In the genomic region with DNA sequence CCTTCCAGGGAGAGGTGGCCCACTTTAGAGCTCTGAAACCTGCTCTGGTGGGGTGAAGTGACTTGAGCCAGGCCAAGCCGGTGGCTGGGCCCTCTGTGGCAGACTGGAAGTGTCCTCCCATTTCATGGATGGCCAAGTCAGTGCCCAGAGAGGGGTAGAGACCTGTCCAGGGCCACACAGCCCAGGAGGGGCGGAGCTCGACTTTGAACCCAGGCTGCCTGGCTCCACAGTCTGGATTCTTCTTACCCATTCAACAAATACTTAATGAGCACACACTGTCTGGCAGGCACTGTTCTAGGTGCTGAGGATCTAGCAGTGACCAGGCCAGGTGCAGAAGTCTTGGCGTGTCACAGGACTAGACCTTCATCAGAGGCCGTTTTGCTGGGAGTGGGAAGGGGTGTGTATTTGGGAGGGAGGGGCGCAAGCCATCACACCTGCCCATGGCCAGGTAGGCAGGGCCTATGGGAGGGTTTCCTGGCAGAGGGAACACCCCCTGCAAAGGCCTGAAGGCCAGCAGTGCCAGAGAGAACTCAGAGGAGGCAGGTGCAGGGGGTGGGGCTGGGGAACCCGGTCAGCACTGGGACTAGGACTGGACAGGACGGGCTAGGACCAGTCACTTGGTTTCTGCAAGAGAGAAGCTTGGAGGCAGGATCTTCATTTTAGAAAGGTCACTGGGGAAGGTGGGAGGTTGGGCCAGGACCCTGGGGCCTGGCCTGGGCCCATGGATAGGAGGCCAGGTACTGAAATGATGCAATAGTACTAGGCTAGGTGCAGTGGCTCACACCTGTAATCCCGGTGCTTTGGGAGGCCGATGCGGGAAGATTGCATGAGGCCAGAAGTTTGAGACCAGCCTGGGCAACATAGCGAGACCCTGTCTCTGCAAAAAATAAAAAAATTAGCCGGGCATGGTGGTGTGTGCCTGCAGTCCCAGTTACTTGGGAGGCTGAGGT, we compare ENCODE assay signal across 10 cellular contexts. TPM values are rescaled to one million over a fixed set of nuclear protein-coding genes. Genes with fewer than 3 reads are reported as not detected.
DNase-seq lines count a peak whose midpoint lies in the region; ATAC-seq lines count a peak whose summit lies in the region.
"Had no signal": no experiment of that assay in that cellular context is flagged by ENCODE, and none has a peak within 500 bp of the region (broad histone marks: within the 10 kb centered on the region; RNA-seq: fewer than 3 reads in every experiment).

No MANE protein-coding gene starts in this region.

- DNase-seq in AG20443 (ENCODE audit: low spot score) (peak; percentile 8), NCI-H2196 (lab: John Stamatoyannopoulos, UW; ENCODE audit: unreplicated experiment) (peak; percentile 62), neuronal stem cell (ENCODE audit: low spot score) (no peak), hippocampal formation (lab: John Stamatoyannopoulos, UW) (no peak), ACHN (no peak)
- DNase-seq: NCI-H524 treated with DMSO at 0.1 percent for 48 hours, occipital lobe had no signal

- H2BK5ac ChIP-seq in neuronal stem cell (ENCODE audit: low read length) = peak overlapping the region; percentile 2

- H3K27me3 ChIP-seq in duodenal mucosa (ENCODE audit: control insufficient read depth in 1 of 2, insufficient read depth in 2 of 2, low read length in 2 of 2) (no peaks in the 10 kb centered on the region), neuronal stem cell (ENCODE audit: control insufficient read depth in 3 of 3, insufficient read depth in 3 of 3, low read depth in 1 of 3, low read length in 3 of 3) (no peaks in the 10 kb centered on the region)

- H3K36me3 ChIP-seq in duodenal mucosa (ENCODE audit: control insufficient read depth in 1 of 2, insufficient read depth in 2 of 2, low read length in 2 of 2) (no peaks in the 10 kb centered on the region), neuronal stem cell (replicated peaks in 1 of 2; ENCODE audit: control insufficient read depth in 2 of 2, insufficient read depth in 2 of 2, low read length in 2 of 2) (no peaks in the 10 kb centered on the region)

- H3K18ac ChIP-seq in neuronal stem cell (ENCODE audit: low read length) = no peak overlapping the region

- WGBS in neuronal stem cell (ENCODE audit: extremely low coverage in 2 of 2, insufficient read length in 2 of 2, insufficient replicate concordance in 1 of 2), 2 donors = no CpG with 5 or more reads among the region's 13 CpGs

- no peak overlapping the region for H3K4me2 ChIP-seq in neuronal stem cell (ENCODE audit: insufficient read depth, low read length, poor library complexity, severe bottlenecking)

- no peak overlapping the region for H4K8ac ChIP-seq in neuronal stem cell (ENCODE audit: low read depth, low read length)

- H3K4me1 ChIP-seq in duodenal mucosa (ENCODE audit: control insufficient read depth in 1 of 2, insufficient read depth in 2 of 2, low read length in 2 of 2) (peaks cover 79% of the 10 kb centered on the region in 2 donors), neuronal stem cell (ENCODE audit: control insufficient read depth in 2 of 2, insufficient read depth in 1 of 2, low read depth in 1 of 2, low read length in 2 of 2) (no peaks in the 10 kb centered on the region)

- H3K27ac ChIP-seq in duodenal mucosa (ENCODE audit: low read depth, low read length) = peak overlapping the region; percentile 95
- H3K27ac ChIP-seq in neuronal stem cell (replicated peaks; ENCODE audit: low read length) = no peak overlapping the region

- no peak overlapping the region for H2AFZ ChIP-seq in neuronal stem cell (ENCODE audit: low read length)

- H2BK12ac ChIP-seq in neuronal stem cell (ENCODE audit: low read length) = no peak overlapping the region

- no peak overlapping the region for H2BK15ac ChIP-seq in neuronal stem cell (ENCODE audit: low read length)

- no peak overlapping the region for H2BK120ac ChIP-seq in neuronal stem cell (ENCODE audit: low read depth, low read length)

- no peak overlapping the region for H3K23ac ChIP-seq in neuronal stem cell (ENCODE audit: low read depth, low read length, poor library complexity)

- no peak for ATAC-seq in GM18907 (IDR thresholded peaks at IDR 0.05; ENCODE audit: unreplicated experiment)
- no peak for ATAC-seq in GM18870 (IDR thresholded peaks at IDR 0.05; ENCODE audit: unreplicated experiment)

- H3K4me3 ChIP-seq in duodenal mucosa (ENCODE audit: low read depth in 1 of 2, low read length in 2 of 2) = peak overlapping the region; percentile 10 to 19
- no peak overlapping the region for H3K4me3 ChIP-seq in neuronal stem cell (ENCODE audit: low read length in 2 of 2)

- in situ Hi-C loops in ACHN (cut with HindIII; ENCODE audit: low pct_ligation_motif_present, low pct_unique_long_range_greater_than_20kb, low sequenced_read_pairs) = no loop called here

- no peak overlapping the region for H2AK5ac ChIP-seq in neuronal stem cell (ENCODE audit: low read depth, low read length)

- H3K14ac ChIP-seq in neuronal stem cell (ENCODE audit: low read length) = no peak overlapping the region

- H3K9ac ChIP-seq in duodenal mucosa (ENCODE audit: low read depth in 1 of 2, low read length in 2 of 2) = peak overlapping the region; percentile 64 to 69
- H3K9ac ChIP-seq in neuronal stem cell (ENCODE audit: low read depth, low read length, poor library complexity) = no peak overlapping the region

- H3K9me3 ChIP-seq in duodenal mucosa (ENCODE audit: control insufficient read depth in 1 of 2, low read length in 2 of 2) (no peaks in the 10 kb centered on the region), neuronal stem cell (replicated peaks in 1 of 2; ENCODE audit: control insufficient read depth in 2 of 2, insufficient read depth in 1 of 2, low read depth in 1 of 2, low read length in 2 of 2) (no peaks in the 10 kb centered on the region)

- no peak overlapping the region for H3K4ac ChIP-seq in neuronal stem cell (ENCODE audit: low read length)

- H4K91ac ChIP-seq in neuronal stem cell (ENCODE audit: low read depth, low read length, poor library complexity) = no peak overlapping the region

- H3K79me1 ChIP-seq in neuronal stem cell (ENCODE audit: low read depth, low read length) = peaks cover 17% of the 10 kb centered on the region

RNA-seq across cellular contexts. Expression of a gene that starts 31.8 kb away (rescaled TPM):
- polyA plus RNA-seq in neuronal stem cell (2013, experiment 1 of 2) = 49.9 TPM
- polyA plus RNA-seq in neuronal stem cell (2013, experiment 2 of 2) = 49.9 TPM

RNA-seq across cellular contexts. Expression of a gene that starts 48.5 kb away (rescaled TPM):
- polyA plus RNA-seq in neuronal stem cell (2013, experiment 1 of 2) = 17.9 TPM
- 16.9 TPM for polyA plus RNA-seq in neuronal stem cell (2013, experiment 2 of 2)

Comparison
In these comparisons a context has a peak if more than half of its experiments do, and no peak if none do; other contexts are left out.
1. DNase-seq: peak in AG20443 (single experiment) and NCI-H2196 (single experiment); none in neuronal stem cell (single experiment), hippocampal formation (0 of 2) and ACHN (single experiment).
2. H3K4me3 ChIP-seq: peak in duodenal mucosa (2 of 2); none in neuronal stem cell (0 of 2).